Comparison of ENCODE assay signal across 18 cellular contexts in genomic region chr22:19884161-19884953, GRCh38. TPM values are rescaled to one million over a fixed set of nuclear protein-coding genes. Genes with fewer than 3 reads are reported as not detected.
DNase-seq lines count a peak whose midpoint lies in the region; ATAC-seq and TF ChIP-seq lines count a peak whose summit lies in the region.
"Had no signal": no experiment of that assay in that cellular context is flagged by ENCODE, and none has a peak within 500 bp of the region (broad histone marks: within the 10 kb centered on the region; RNA-seq: fewer than 3 reads in every experiment).

No MANE protein-coding gene starts in this region.

- peaks cover 18% of the 10 kb centered on the region for H3K4me1 ChIP-seq in GM23338 (ENCODE audit: insufficient read depth)

- ATAC-seq in sciatic nerve (no peak), GM23338 (no peak)

- H3K27ac ChIP-seq in KOPT-K1 (ENCODE audit: low read depth, low read length, poor library complexity, severe bottlenecking) = peak overlapping the region; percentile 98
- no peak overlapping the region for H3K27ac ChIP-seq in GM23338 (ENCODE audit: low read depth)

- H3K9me3 Mint-ChIP-seq in GM23338 = no peaks in the 10 kb centered on the region
- H3K9me3 Mint-ChIP-seq: activated CD4-positive, alpha-beta T cell treated with anti-CD3 and anti-CD28 coated beads, Interleukin-2, amount 10 ng/mL, durations not matched to agents 24 days and 14 days; endodermal cell had no signal

- no peaks in the 10 kb centered on the region; the same call in 2 of the 3 replicates for H3K36me3 Mint-ChIP-seq in GM23338 (ENCODE audit: low read depth)

- H3K27me3 ChIP-seq in GM23338 (ENCODE audit: insufficient read depth) = no peaks in the 10 kb centered on the region

- H3K4me1 Mint-ChIP-seq in GM23338 = peaks cover 26% of the 10 kb centered on the region

- no peak overlapping the region for H3K4me3 ChIP-seq in GM23338
- H3K4me3 ChIP-seq: HAP-1 had no signal

- no peaks in the 10 kb centered on the region for H3K9me3 ChIP-seq in KOPT-K1 (ENCODE audit: insufficient read depth, low read length, poor library complexity, severe bottlenecking)
- H3K9me3 ChIP-seq: HAP-1 had no signal

- H2AFZ ChIP-seq in GM23338 = no peak overlapping the region

- H3K9me2 ChIP-seq in GM23338 (ENCODE audit: insufficient read depth) = no peaks in the 10 kb centered on the region

- H3K79me2 ChIP-seq in GM23338 (replicated peaks; ENCODE audit: insufficient read depth) = no peaks in the 10 kb centered on the region

- intact Hi-C loops in sciatic nerve (cut with DNase I) = no loop called here

- peaks cover 18% of the 10 kb centered on the region for H3K27me3 Mint-ChIP-seq in GM23338 (ENCODE audit: insufficient read depth, low read depth, poor library complexity)
- H3K27me3 Mint-ChIP-seq: activated CD4-positive, alpha-beta T cell treated with anti-CD3 and anti-CD28 coated beads, Interleukin-2, amount 10 ng/mL, durations not matched to agents 24 days and 14 days had no signal

- no peak overlapping the region for H3K4me3 Mint-ChIP-seq in GM23338
- H3K4me3 Mint-ChIP-seq: activated CD4-positive, alpha-beta T cell treated with anti-CD3 and anti-CD28 coated beads, Interleukin-2, amount 10 ng/mL, durations not matched to agents 24 days and 14 days; endodermal cell had no signal

- H3K36me3 ChIP-seq in KOPT-K1 (ENCODE audit: insufficient read depth, low read length) = no peaks in the 10 kb centered on the region
- no peaks in the 10 kb centered on the region for H3K36me3 ChIP-seq in GM23338 (ENCODE audit: insufficient read depth)
- H3K36me3 ChIP-seq: HAP-1 had no signal

- H3K4me2 ChIP-seq in GM23338 = no peak overlapping the region

- no peaks in the 10 kb centered on the region for H4K20me1 ChIP-seq in GM23338 (replicated peaks; ENCODE audit: insufficient read depth)

- H3F3A ChIP-seq in GM23338 (replicated peaks; ENCODE audit: low read depth) = peaks cover 4% of the 10 kb centered on the region

- no peak for TF ChIP-seq CTCF in GM23338 (conservative IDR thresholded peaks at IDR 0.05; ENCODE audit: low read depth in 2 of 2)

- peak; percentile 58 for DNase-seq in activated effector memory CD4-positive, alpha-beta T cell treated with anti-CD3 and anti-CD28 coated beads, Interleukin-2, amount 50 U/mL, for 16 hours
- DNase-seq in activated effector memory CD4-positive, alpha-beta T cell treated with Interleukin-2 at 50 U/mL for 16 hours = no peak
- peak; percentile 46 for DNase-seq in islet precursor cell
- peak; percentile 56 for DNase-seq in sciatic nerve (ENCODE audit: low spot score)
- DNase-seq in AML-193 (lab: John Stamatoyannopoulos, UW) = no peak
- DNase-seq in GM03348 (ENCODE audit: low spot score) = no peak
- no peak for DNase-seq in GM23338 (ENCODE audit: low spot score)
- DNase-seq: activated CD4-positive, alpha-beta T cell treated with anti-CD3 and anti-CD28 coated beads, Interleukin-2, amount 10 ng/mL, durations not matched to agents 24 days and 14 days; activated T-cell treated with anti-CD3 and anti-CD28 coated beads, Interleukin-2, amount 50 U/mL, for 48 hours; amniotic stem cell; central memory CD4-positive, alpha-beta T cell; hypothalamus; NCI-H187 treated with DMSO at 0.1 percent for 48 hours; NCI-H510A treated with DMSO at 0.1 percent for 48 hours; stimulated activated CD4-positive, alpha-beta T cell treated with anti-CD3 and anti-CD28 coated beads, Interleukin-1b, Interleukin-23, amount 100 ng/mL, for 48 hours had no signal

- no peak overlapping the region for H3K27ac Mint-ChIP-seq in GM23338
- H3K27ac Mint-ChIP-seq: activated CD4-positive, alpha-beta T cell treated with anti-CD3 and anti-CD28 coated beads, Interleukin-2, amount 10 ng/mL, durations not matched to agents 24 days and 14 days; endodermal cell had no signal

TF ChIP-seq in GM23338, 12 proteins besides CTCF, POLR2A, EP300 and RAD21 (continues in another document):
- TF ChIP-seq ZNF462 (CRISPR knock-in tag; IDR thresholded peaks at IDR 0.05) = no peak
- no peak for TF ChIP-seq ETS1 (IDR thresholded peaks at IDR 0.05)
- TF ChIP-seq CREB1 (CRISPR knock-in tag; IDR thresholded peaks at IDR 0.05; ENCODE audit: low read depth) = no peak
- TF ChIP-seq JUNB (IDR thresholded peaks at IDR 0.05; ENCODE audit: unreplicated experiment) = no peak
- no peak for TF ChIP-seq ZNF331 (CRISPR knock-in tag; IDR thresholded peaks at IDR 0.05; ENCODE audit: low read depth)
- no peak for TF ChIP-seq EZH2phosphoT487 (IDR thresholded peaks at IDR 0.05; ENCODE audit: unreplicated experiment)
- no peak for TF ChIP-seq EZH2 (IDR thresholded peaks at IDR 0.05; ENCODE audit: low read depth, unreplicated experiment)

RNA-seq across cellular contexts. Expression of gene GNB1L, which starts 29.7 kb away (rescaled TPM):
- total RNA-seq in sciatic nerve = 6.2 TPM
- 19.2 and 27.8 TPM in 2 replicates for total RNA-seq in GM23338 (2014; rRNA removed; shearing (Covaris generic))
- polyA plus RNA-seq in GM23338 (2016; fragmentation: Nextera tagmentation; extraction: Ambion mirVana) = 15.2 and 17.4 TPM in 2 replicates

RNA-seq across cellular contexts. Expression of gene RTL10, which starts 29.7 kb away (rescaled TPM):
- 22.9 TPM for total RNA-seq in sciatic nerve
- total RNA-seq in GM23338 (2014; rRNA removed; shearing (Covaris generic)) = 17.4 and 19.2 TPM in 2 replicates
- 7.8 and 9.4 TPM in 2 replicates for polyA plus RNA-seq in GM23338 (2016; fragmentation: Nextera tagmentation; extraction: Ambion mirVana)

RNA-seq across cellular contexts. Expression of gene COMT, which starts 57.2 kb away (rescaled TPM):
- total RNA-seq in sciatic nerve = 155 TPM
- 29.8 and 35.1 TPM in 2 replicates for total RNA-seq in GM23338 (2014; rRNA removed; shearing (Covaris generic))
- polyA plus RNA-seq in GM23338 (2016; fragmentation: Nextera tagmentation; extraction: Ambion mirVana) = 29.6 and 32.6 TPM in 2 replicates

RNA-seq across cellular contexts. Expression of gene TXNRD2, which starts 57.3 kb away (rescaled TPM):
- total RNA-seq in sciatic nerve = 33.9 TPM
- 11.2 and 14.1 TPM in 2 replicates for total RNA-seq in GM23338 (2014; rRNA removed; shearing (Covaris generic))
- 9.2 and 12.4 TPM in 2 replicates for polyA plus RNA-seq in GM23338 (2016; fragmentation: Nextera tagmentation; extraction: Ambion mirVana)

Comparison
In these comparisons a context has a peak if more than half of its experiments do, and no peak if none do; other contexts are left out.
1. DNase-seq: peak in activated effector memory CD4-positive, alpha-beta T cell treated with anti-CD3 and anti-CD28 coated beads, Interleukin-2, amount 50 U/mL, for 16 hours (single experiment), islet precursor cell (single experiment) and sciatic nerve (single experiment); none in activated effector memory CD4-positive, alpha-beta T cell treated with Interleukin-2 at 50 U/mL for 16 hours (single experiment), AML-193 (0 of 2), GM03348 (single experiment) and GM23338 (single experiment).